Comparison of ENCODE assay signal across 21 cellular contexts in the genomic region with DNA sequence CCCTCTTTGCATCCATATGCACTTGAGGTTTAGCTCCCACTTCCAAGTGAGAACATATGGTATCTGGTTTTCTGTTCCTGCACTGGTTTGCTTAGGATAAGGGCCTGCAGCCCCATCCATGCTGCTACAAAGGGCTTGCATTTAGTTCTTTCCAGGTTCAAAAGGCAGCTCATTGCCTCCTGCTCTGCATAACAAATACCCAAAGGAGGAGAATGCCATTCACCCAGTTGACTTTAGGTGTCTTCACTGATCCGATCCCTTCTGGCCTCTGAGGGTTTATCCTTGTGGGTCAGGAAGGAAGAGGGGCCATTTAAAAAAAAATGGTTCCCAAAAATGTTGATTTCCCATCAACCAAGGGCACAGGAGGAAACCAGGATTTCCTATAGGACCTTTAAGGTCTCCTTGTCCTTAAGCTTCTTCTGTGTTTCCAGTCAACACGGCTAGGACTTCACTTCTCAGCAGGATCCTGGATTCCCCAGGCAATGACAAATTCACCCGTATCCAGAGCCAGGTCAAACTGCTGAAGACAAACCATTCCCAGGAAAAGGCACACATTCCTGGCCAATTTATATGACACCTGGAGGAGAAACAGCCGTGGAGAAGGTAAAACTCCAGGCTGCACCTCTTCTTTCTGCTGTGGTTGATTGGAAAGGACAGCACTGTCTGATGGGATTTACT.
"Had no signal": no experiment of that assay in that cellular context is flagged by ENCODE, and none has a peak within 500 bp of the region (broad histone marks: within the 10 kb centered on the region; RNA-seq: fewer than 3 reads in every experiment).

No MANE protein-coding gene starts in this region.

- H3K79me2 ChIP-seq: hepatocyte had no signal

- H3K27me3 ChIP-seq: body of pancreas, hepatocyte, right atrium auricular region, thyroid gland, vagina had no signal

- H3K36me3 Mint-ChIP-seq: activated naive CD4-positive, alpha-beta T cell treated with anti-CD3 and anti-CD28 coated beads, Interleukin-2, amount 10 ng/mL, durations not matched to agents 7 days and 5 days; memory B cell had no signal

- ATAC-seq: activated T-helper 17 cell treated with anti-CD3 and anti-CD28 coated beads, Interleukin-2, amount 50 U/mL, for 72 hours; body of pancreas; T-helper 17 cell had no signal

- H3K36me3 ChIP-seq: left ventricle myocardium inferior, right atrium auricular region, stomach, thyroid gland, vagina had no signal

- H3K4me3 ChIP-seq: body of pancreas, hepatocyte, left ventricle myocardium inferior, right atrium auricular region, skin epidermis, stomach, thyroid gland, vagina had no signal

- DNase-seq: activated CD4-positive, alpha-beta T cell treated with anti-CD3 and anti-CD28 coated beads, Interleukin-2, amount 50 U/mL, for 1 hour; activated CD4-positive, CD25-positive, alpha-beta regulatory T cell; activated naive CD4-positive, alpha-beta T cell treated with anti-CD3 and anti-CD28 coated beads, Interleukin-2, amount 10 ng/mL, durations not matched to agents 7 days and 5 days; activated T-cell treated with anti-CD3 and anti-CD28 coated beads for 4 hours; amniotic stem cell; body of pancreas; cortex of kidney; effector memory CD4-positive, alpha-beta T cell; kidney; left ventricle myocardium inferior; stomach; T-helper 17 cell had no signal

- H3K4me1 Mint-ChIP-seq: activated naive CD4-positive, alpha-beta T cell treated with anti-CD3 and anti-CD28 coated beads, Interleukin-2, amount 10 ng/mL, durations not matched to agents 7 days and 5 days; activated T-helper 17 cell treated with anti-CD3 and anti-CD28 coated beads, Interleukin-2, amount 50 U/mL, for 72 hours; central memory CD8-positive, alpha-beta T cell; memory B cell; T-helper 17 cell had no signal

- H3K4me3 Mint-ChIP-seq: activated naive CD4-positive, alpha-beta T cell treated with anti-CD3 and anti-CD28 coated beads, Interleukin-2, amount 10 ng/mL, durations not matched to agents 7 days and 5 days; activated T-helper 17 cell treated with anti-CD3 and anti-CD28 coated beads, Interleukin-2, amount 50 U/mL, for 72 hours; central memory CD8-positive, alpha-beta T cell; memory B cell; T-helper 17 cell had no signal

- H3K27ac ChIP-seq: body of pancreas, epithelial cell of prostate, hepatocyte, left ventricle myocardium inferior, right atrium auricular region, skin epidermis, stomach, thyroid gland, vagina had no signal

- H3K9me3 ChIP-seq: body of pancreas, thyroid gland, vagina had no signal

- H3K9me3 Mint-ChIP-seq: central memory CD8-positive, alpha-beta T cell had no signal

- H3K27me3 Mint-ChIP-seq: activated naive CD4-positive, alpha-beta T cell treated with anti-CD3 and anti-CD28 coated beads, Interleukin-2, amount 10 ng/mL, durations not matched to agents 7 days and 5 days; activated T-helper 17 cell treated with anti-CD3 and anti-CD28 coated beads, Interleukin-2, amount 50 U/mL, for 72 hours; central memory CD8-positive, alpha-beta T cell; memory B cell; T-helper 17 cell had no signal

- H3K27ac Mint-ChIP-seq: activated naive CD4-positive, alpha-beta T cell treated with anti-CD3 and anti-CD28 coated beads, Interleukin-2, amount 10 ng/mL, durations not matched to agents 7 days and 5 days; activated T-helper 17 cell treated with anti-CD3 and anti-CD28 coated beads, Interleukin-2, amount 50 U/mL, for 72 hours; memory B cell; T-helper 17 cell had no signal

- H3K4me1 ChIP-seq: body of pancreas, left ventricle myocardium inferior, right atrium auricular region, stomach, vagina had no signal
